8 cellular contexts compared by ENCODE assay signal in the genomic region with DNA sequence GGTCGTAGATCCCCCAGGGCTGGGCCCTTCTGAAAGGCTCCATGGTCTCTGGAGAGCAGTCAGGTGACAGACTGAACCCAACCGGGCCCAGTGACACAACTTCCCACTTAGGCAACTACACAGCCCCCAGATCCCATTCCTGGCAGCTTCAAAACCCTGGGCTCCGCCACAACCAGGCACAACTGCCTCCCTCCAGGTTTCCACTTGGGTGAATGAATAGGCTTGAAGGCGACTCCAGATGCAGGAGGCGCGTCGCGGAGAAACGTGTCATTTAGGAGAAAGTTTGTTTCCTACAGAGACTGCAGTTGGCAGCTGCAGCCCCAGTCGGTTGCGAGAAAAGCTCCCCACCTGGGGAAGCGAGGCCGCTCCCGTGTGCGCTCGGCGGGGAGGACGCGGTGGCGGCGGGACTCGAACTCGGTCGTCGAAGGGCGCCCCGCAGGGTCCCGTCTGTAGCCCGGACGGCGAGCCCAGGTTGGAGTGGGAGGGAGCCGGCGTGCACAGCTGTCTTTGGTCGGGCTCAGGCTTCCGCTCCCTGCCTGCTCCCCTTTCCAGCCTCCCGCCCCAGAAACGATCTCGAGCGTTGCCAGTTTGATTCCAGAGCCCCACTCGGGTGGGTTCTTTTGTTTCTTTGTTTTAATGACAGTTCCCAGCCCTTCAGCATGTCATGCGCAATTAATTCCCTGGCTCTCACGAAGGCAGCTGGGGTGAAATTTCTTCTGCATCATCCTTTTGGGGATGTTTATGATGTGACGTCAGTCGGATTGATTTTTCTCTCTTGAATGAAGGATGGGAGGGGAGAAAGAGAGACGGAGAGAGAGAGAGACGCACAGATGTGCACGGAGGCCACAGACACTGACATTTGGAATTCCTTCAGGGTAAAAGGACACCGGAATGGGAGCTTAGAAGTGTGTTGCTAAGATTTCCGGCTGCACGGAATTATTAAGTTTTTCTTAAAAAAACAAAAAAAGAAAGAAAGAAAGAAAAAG. TPM values are rescaled to one million over a fixed set of nuclear protein-coding genes. Genes with fewer than 3 reads are reported as not detected.
DNase-seq lines count a peak whose midpoint lies in the region; ATAC-seq and TF ChIP-seq lines count a peak whose summit lies in the region.

No MANE protein-coding gene starts in this region.

- 7 to 8% methylated on average over 34 to 40 of the region's 50 CpGs for WGBS in tibial nerve, 2 donors

- ATAC-seq in T-helper 17 cell (peak; percentile 36), HG03432 (IDR thresholded peaks at IDR 0.05; ENCODE audit: unreplicated experiment) (no peak), GM21723 (IDR thresholded peaks at IDR 0.05; ENCODE audit: unreplicated experiment) (no peak)

- DNase-seq in T-helper 17 cell, result no peak
- peak; percentile 70 to 74 for DNase-seq in erythroblast (lab: John Stamatoyannopoulos, UW)
- no peak for DNase-seq in mesothelial cell of epicardium (ENCODE audit: low spot score in 2 of 2, unreplicated experiment in 2 of 2)
- no peak for DNase-seq in tibial nerve (ENCODE audit: low spot score in 2 of 2)
- no peak for DNase-seq in NCI-H1930 (lab: John Stamatoyannopoulos, UW)

- H3K4me3 ChIP-seq in HEK293 (ENCODE audit: low read depth, low read length) (peak overlapping the region; percentile 17), tibial nerve (peak overlapping the region; percentile 31 to 56 (median 34))

- H3K9me3 ChIP-seq in HEK293 (ENCODE audit: control insufficient read depth, insufficient read depth, low read depth, low read length) (no peaks in the 10 kb centered on the region), T-helper 17 cell (ENCODE audit: control insufficient read depth, low read length, poor library complexity, severe bottlenecking) (no peaks in the 10 kb centered on the region), tibial nerve (no peaks in the 10 kb centered on the region)

- no peaks in the 10 kb centered on the region for H3K4me1 ChIP-seq in HEK293 (ENCODE audit: control insufficient read depth, insufficient read depth, low read length)
- peaks cover 0 to 15% (median 4%) of the 10 kb centered on the region in 4 donors for H3K4me1 ChIP-seq in tibial nerve

- TF ChIP-seq CTCF in HEK293 (tag by site-specific recombination; IDR thresholded peaks at IDR 0.05) (no peak), mesothelial cell of epicardium (IDR thresholded peaks at IDR 0.05; ENCODE audit: unreplicated experiment) (no peak), tibial nerve (IDR thresholded peaks at IDR 0.05) (no peak)

- H3K4me3 Mint-ChIP-seq in T-helper 17 cell (peak overlapping the region; percentile 87), mesothelial cell of epicardium (peak overlapping the region; percentile 86)

- H3K27ac ChIP-seq in HEK293 (ENCODE audit: extremely low read depth, low read depth, low read length) (no peak overlapping the region), tibial nerve (peak overlapping the region; percentile 10 to 77 (median 65))

- no peaks in the 10 kb centered on the region for H3K36me3 ChIP-seq in HEK293 (ENCODE audit: control insufficient read depth in 2 of 2, insufficient read depth in 1 of 2, low read length in 2 of 2)
- no peaks in the 10 kb centered on the region for H3K36me3 ChIP-seq in tibial nerve

- POLR2A ChIA-PET in HEK293 (lab: Yijun Ruan, JAX), result no interaction called here

- peaks cover 9% of the 10 kb centered on the region for H3K4me1 Mint-ChIP-seq in T-helper 17 cell
- H3K4me1 Mint-ChIP-seq in mesothelial cell of epicardium, result peaks cover 19% of the 10 kb centered on the region

- H3K36me3 Mint-ChIP-seq in T-helper 17 cell (ENCODE audit: low read depth) (peaks cover 3% of the 10 kb centered on the region), mesothelial cell of epicardium (no peaks in the 10 kb centered on the region)

- H3K27ac Mint-ChIP-seq in T-helper 17 cell, result peak overlapping the region; percentile 73
- H3K27ac Mint-ChIP-seq in mesothelial cell of epicardium, result peak overlapping the region; percentile 47

- no peak for TF ChIP-seq POLR2A in erythroblast (IDR thresholded peaks at IDR 0.05; ENCODE audit: low read length)
- no peak for TF ChIP-seq POLR2A in tibial nerve (IDR thresholded peaks at IDR 0.05)

- peaks cover 57% of the 10 kb centered on the region for H3K27me3 Mint-ChIP-seq in T-helper 17 cell
- peaks cover 19% of the 10 kb centered on the region for H3K27me3 Mint-ChIP-seq in mesothelial cell of epicardium (ENCODE audit: low read depth)

- no peaks in the 10 kb centered on the region for H3K9me3 Mint-ChIP-seq in mesothelial cell of epicardium

- no peak for TF ChIP-seq EP300 in tibial nerve (IDR thresholded peaks at IDR 0.05)

- H3K27me3 ChIP-seq in tibial nerve, result no peaks in the 10 kb centered on the region

- CTCF ChIA-PET in HEK293 (lab: Yijun Ruan, JAX), result interaction anchor here (0.6 to 1.8 kb wide), 8 partner anchors 12 to 289 kb away, joined by 3 to 7 read pairs (median 3); no protein-coding TSS in a partner anchor

TF ChIP-seq in HEK293, 187 proteins besides CTCF, POLR2A, EP300 and RAD21 (continues in another document):
- TF ChIP-seq ZBTB21 (tag by site-specific recombination; IDR thresholded peaks at IDR 0.05) (peak; percentile 49), EGR2 (tag by site-specific recombination; IDR thresholded peaks at IDR 0.05; ENCODE audit: low read depth) (no peak), TRIM28 (IDR thresholded peaks at IDR 0.05; ENCODE audit: borderline replicate concordance, low read length) (no peak), ZNF571 (tag by site-specific recombination; IDR thresholded peaks at IDR 0.05) (no peak), ZNF214 (tag by site-specific recombination; IDR thresholded peaks at IDR 0.05; ENCODE audit: borderline replicate concordance) (no peak), ZNF169 (tag by site-specific recombination; IDR thresholded peaks at IDR 0.05) (no peak), GLIS1 (tag by site-specific recombination; IDR thresholded peaks at IDR 0.05) (no peak), IKZF3 (tag by site-specific recombination; IDR thresholded peaks at IDR 0.05) (no peak)
- TF ChIP-seq, protein P1, sequence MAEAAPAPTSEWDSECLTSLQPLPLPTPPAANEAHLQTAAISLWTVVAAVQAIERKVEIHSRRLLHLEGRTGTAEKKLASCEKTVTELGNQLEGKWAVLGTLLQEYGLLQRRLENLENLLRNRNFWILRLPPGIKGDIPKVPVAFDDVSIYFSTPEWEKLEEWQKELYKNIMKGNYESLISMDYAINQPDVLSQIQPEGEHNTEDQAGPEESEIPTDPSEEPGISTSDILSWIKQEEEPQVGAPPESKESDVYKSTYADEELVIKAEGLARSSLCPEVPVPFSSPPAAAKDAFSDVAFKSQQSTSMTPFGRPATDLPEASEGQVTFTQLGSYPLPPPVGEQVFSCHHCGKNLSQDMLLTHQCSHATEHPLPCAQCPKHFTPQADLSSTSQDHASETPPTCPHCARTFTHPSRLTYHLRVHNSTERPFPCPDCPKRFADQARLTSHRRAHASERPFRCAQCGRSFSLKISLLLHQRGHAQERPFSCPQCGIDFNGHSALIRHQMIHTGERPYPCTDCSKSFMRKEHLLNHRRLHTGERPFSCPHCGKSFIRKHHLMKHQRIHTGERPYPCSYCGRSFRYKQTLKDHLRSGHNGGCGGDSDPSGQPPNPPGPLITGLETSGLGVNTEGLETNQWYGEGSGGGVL (tag by site-specific recombination; IDR thresholded peaks at IDR 0.05), result peak; percentile 69
- TF ChIP-seq, protein P2, sequence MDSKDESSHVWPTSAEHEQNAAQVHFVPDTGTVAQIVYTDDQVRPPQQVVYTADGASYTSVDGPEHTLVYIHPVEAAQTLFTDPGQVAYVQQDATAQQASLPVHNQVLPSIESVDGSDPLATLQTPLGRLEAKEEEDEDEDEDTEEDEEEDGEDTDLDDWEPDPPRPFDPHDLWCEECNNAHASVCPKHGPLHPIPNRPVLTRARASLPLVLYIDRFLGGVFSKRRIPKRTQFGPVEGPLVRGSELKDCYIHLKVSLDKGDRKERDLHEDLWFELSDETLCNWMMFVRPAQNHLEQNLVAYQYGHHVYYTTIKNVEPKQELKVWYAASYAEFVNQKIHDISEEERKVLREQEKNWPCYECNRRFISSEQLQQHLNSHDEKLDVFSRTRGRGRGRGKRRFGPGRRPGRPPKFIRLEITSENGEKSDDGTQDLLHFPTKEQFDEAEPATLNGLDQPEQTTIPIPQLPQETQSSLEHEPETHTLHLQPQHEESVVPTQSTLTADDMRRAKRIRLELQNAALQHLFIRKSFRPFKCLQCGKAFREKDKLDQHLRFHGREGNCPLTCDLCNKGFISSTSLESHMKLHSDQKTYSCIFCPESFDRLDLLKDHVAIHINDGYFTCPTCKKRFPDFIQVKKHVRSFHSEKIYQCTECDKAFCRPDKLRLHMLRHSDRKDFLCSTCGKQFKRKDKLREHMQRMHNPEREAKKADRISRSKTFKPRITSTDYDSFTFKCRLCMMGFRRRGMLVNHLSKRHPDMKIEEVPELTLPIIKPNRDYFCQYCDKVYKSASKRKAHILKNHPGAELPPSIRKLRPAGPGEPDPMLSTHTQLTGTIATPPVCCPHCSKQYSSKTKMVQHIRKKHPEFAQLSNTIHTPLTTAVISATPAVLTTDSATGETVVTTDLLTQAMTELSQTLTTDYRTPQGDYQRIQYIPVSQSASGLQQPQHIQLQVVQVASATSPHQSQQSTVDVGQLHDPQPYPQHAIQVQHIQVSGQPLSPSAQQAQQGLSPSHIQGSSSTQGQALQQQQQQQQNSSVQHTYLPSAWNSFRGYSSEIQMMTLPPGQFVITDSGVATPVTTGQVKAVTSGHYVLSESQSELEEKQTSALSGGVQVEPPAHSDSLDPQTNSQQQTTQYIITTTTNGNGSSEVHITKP (tag by site-specific recombination; IDR thresholded peaks at IDR 0.05), result peak; percentile 83
- TF ChIP-seq, protein P3, sequence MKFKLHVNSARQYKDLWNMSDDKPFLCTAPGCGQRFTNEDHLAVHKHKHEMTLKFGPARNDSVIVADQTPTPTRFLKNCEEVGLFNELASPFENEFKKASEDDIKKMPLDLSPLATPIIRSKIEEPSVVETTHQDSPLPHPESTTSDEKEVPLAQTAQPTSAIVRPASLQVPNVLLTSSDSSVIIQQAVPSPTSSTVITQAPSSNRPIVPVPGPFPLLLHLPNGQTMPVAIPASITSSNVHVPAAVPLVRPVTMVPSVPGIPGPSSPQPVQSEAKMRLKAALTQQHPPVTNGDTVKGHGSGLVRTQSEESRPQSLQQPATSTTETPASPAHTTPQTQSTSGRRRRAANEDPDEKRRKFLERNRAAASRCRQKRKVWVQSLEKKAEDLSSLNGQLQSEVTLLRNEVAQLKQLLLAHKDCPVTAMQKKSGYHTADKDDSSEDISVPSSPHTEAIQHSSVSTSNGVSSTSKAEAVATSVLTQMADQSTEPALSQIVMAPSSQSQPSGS (tag by site-specific recombination; IDR thresholded peaks at IDR 0.05; ENCODE audit: low read depth), result peak; percentile 85

RNA-seq across cellular contexts. Expression of a gene that starts 0.9 kb away (rescaled TPM):
- total RNA-seq in T-helper 17 cell (under 1 TPM in 1 of 2 donors, not detected in 1; 0.07 TPM), mesothelial cell of epicardium (8.6 to 11.9 TPM (median 9.8 TPM) in 3 replicates), tibial nerve (10 to 100 TPM in 1 of 4 donors, 1 to 10 TPM in 3; 3.9 to 14.7 (median 6.5) TPM)

Comparison
In these comparisons a context has a peak if more than half of its experiments do, and no peak if none do; other contexts are left out.
1. DNase-seq: peak in erythroblast (2 of 2); none in T-helper 17 cell (0 of 3), mesothelial cell of epicardium (0 of 2), tibial nerve (0 of 2) and NCI-H1930 (0 of 2).